ENCODE assay signal across 27 cellular contexts in genomic region chr13:21831654-21832324, GRCh38.
"Had no signal": no experiment of that assay in that cellular context is flagged by ENCODE, and none has a peak within 500 bp of the region (broad histone marks: within the 10 kb centered on the region; RNA-seq: fewer than 3 reads in every experiment).

No MANE protein-coding gene starts in this region.

- H3K27ac Mint-ChIP-seq: nephron; neural progenitor cell; progenitor cell of endocrine pancreas; stimulated activated effector memory CD8-positive, alpha-beta T cell treated with anti-CD3 and anti-CD28 coated beads, Interleukin-12 subunit alpha, Interleukin-12 subunit beta, amount 100 ng/mL, for 72 hours; stimulated activated naive B cell treated with anti-CD40 and anti-IgM and Interleukin-4, amounts not matched to agents 10 μg/mL and 1 μg/mL and 100 μg/mL, for 72 hours; stimulated activated naive CD8-positive, alpha-beta T cell treated with anti-CD3 and anti-CD28 coated beads, Interleukin-15, Interleukin-2, amounts not matched to agents 100 ng/mL and 50 ng/mL, for 24 hours had no signal

- ATAC-seq: psoas muscle; right cardiac atrium; right lobe of liver; stimulated activated effector memory CD8-positive, alpha-beta T cell treated with anti-CD3 and anti-CD28 coated beads, Interleukin-12 subunit alpha, Interleukin-12 subunit beta, amount 100 ng/mL, for 72 hours; stimulated activated naive B cell treated with anti-CD40 and anti-IgM and Interleukin-4, amounts not matched to agents 10 μg/mL and 1 μg/mL and 100 μg/mL, for 72 hours had no signal

- H3K27me3 Mint-ChIP-seq: progenitor cell of endocrine pancreas; stimulated activated naive CD8-positive, alpha-beta T cell treated with anti-CD3 and anti-CD28 coated beads, Interleukin-15, Interleukin-2, amounts not matched to agents 100 ng/mL and 50 ng/mL, for 24 hours had no signal

- H3K4me3 ChIP-seq: neural progenitor cell, ovary, psoas muscle, right lobe of liver, sigmoid colon, stomach, thoracic aorta, thyroid gland, tibial nerve, upper lobe of left lung, vagina had no signal

- H3K4me1 Mint-ChIP-seq: neural progenitor cell; stimulated activated effector memory CD8-positive, alpha-beta T cell treated with anti-CD3 and anti-CD28 coated beads, Interleukin-12 subunit alpha, Interleukin-12 subunit beta, amount 100 ng/mL, for 72 hours; stimulated activated naive B cell treated with anti-CD40 and anti-IgM and Interleukin-4, amounts not matched to agents 10 μg/mL and 1 μg/mL and 100 μg/mL, for 72 hours had no signal

- DNase-seq: occipital lobe; ovary; posterior cingulate gyrus; psoas muscle; right cardiac atrium; right lobe of liver; sigmoid colon; small intestine; stimulated activated CD4-positive, alpha-beta T cell treated with anti-CD3 and anti-CD28 coated beads, Interleukin-15, amount 100 ng/mL, for 24 hours; stimulated activated CD4-positive, alpha-beta T cell treated with anti-CD3 and anti-CD28 coated beads, Interleukin-2, amount 100 ng/mL, for 24 hours; stimulated activated CD4-positive, alpha-beta T cell treated with anti-CD3 and anti-CD28 coated beads, Interleukin-2, amount 100 ng/mL, for 48 hours; stimulated activated CD4-positive, alpha-beta T cell treated with anti-CD3 and anti-CD28 coated beads, Interleukin-4, amount 100 ng/mL, for 24 hours; stimulated activated naive B cell treated with anti-CD40 and anti-IgM and Interleukin-4, amounts not matched to agents 10 μg/mL and 1 μg/mL and 100 μg/mL, for 72 hours; stimulated activated naive CD4-positive, alpha-beta T cell treated with Interleukin-2 at 50 U/mL for 16 hours; stomach; thyroid gland; trophoblast cell; upper lobe of left lung had no signal

- H3K36me3 Mint-ChIP-seq: neural progenitor cell; stimulated activated effector memory CD8-positive, alpha-beta T cell treated with anti-CD3 and anti-CD28 coated beads, Interleukin-12 subunit alpha, Interleukin-12 subunit beta, amount 100 ng/mL, for 72 hours had no signal

- H3K36me3 ChIP-seq: neural progenitor cell, ovary, right lobe of liver, sigmoid colon, stomach, thoracic aorta, thyroid gland, tibial nerve, upper lobe of left lung, vagina had no signal

- H3K9me3 ChIP-seq: ovary, psoas muscle, right lobe of liver, sigmoid colon, stomach, thoracic aorta, thyroid gland, tibial nerve, upper lobe of left lung, vagina had no signal

- H3K4me1 ChIP-seq: neural progenitor cell, parathyroid adenoma, psoas muscle, right lobe of liver, sigmoid colon, thyroid gland, tibial nerve, upper lobe of left lung, vagina had no signal

- H3K27ac ChIP-seq: neural progenitor cell, ovary, parathyroid adenoma, psoas muscle, right lobe of liver, sigmoid colon, stomach, thoracic aorta, thyroid gland, tibial nerve, upper lobe of left lung, vagina had no signal

- H3K4me3 Mint-ChIP-seq: nephron; neural progenitor cell; stimulated activated effector memory CD8-positive, alpha-beta T cell treated with anti-CD3 and anti-CD28 coated beads, Interleukin-12 subunit alpha, Interleukin-12 subunit beta, amount 100 ng/mL, for 72 hours; stimulated activated naive B cell treated with anti-CD40 and anti-IgM and Interleukin-4, amounts not matched to agents 10 μg/mL and 1 μg/mL and 100 μg/mL, for 72 hours; stimulated activated naive CD8-positive, alpha-beta T cell treated with anti-CD3 and anti-CD28 coated beads, Interleukin-15, Interleukin-2, amounts not matched to agents 100 ng/mL and 50 ng/mL, for 24 hours had no signal

- H3K27me3 ChIP-seq: neural progenitor cell, ovary, right lobe of liver, sigmoid colon, stomach, thyroid gland, tibial nerve, upper lobe of left lung, vagina had no signal
